Comparison of ENCODE assay signal across 9 cellular contexts in genomic region chr19:57887195-57887941, GRCh38. TPM values are rescaled to one million over a fixed set of nuclear protein-coding genes. Genes with fewer than 3 reads are reported as not detected.
DNase-seq lines count a peak whose midpoint lies in the region; ATAC-seq and TF ChIP-seq lines count a peak whose summit lies in the region.
"Had no signal": no experiment of that assay in that cellular context is flagged by ENCODE, and none has a peak within 500 bp of the region (broad histone marks: within the 10 kb centered on the region; RNA-seq: fewer than 3 reads in every experiment).

No MANE protein-coding gene starts in this region.

- no peaks in the 10 kb centered on the region for H3K27me3 Mint-ChIP-seq in IgD-negative memory B cell
- H3K27me3 Mint-ChIP-seq in mesothelial cell of epicardium (ENCODE audit: low read depth): no peaks in the 10 kb centered on the region

- H3K9me3 ChIP-seq in BLaER1: peaks cover 56% of the 10 kb centered on the region

- H3K4me3 Mint-ChIP-seq in IgD-negative memory B cell: peak overlapping the region; percentile 90 to 95 (median 92)
- peak overlapping the region; percentile 84 for H3K4me3 Mint-ChIP-seq in mesothelial cell of epicardium

- H3K27me3 ChIP-seq in BLaER1: no peaks in the 10 kb centered on the region

- no peak for TF ChIP-seq CTCF in cardiac fibroblast (IDR thresholded peaks at IDR 0.05; ENCODE audit: low read depth, low read length)
- TF ChIP-seq CTCF in mesothelial cell of epicardium (IDR thresholded peaks at IDR 0.05; ENCODE audit: unreplicated experiment): no peak

- H3K36me3 Mint-ChIP-seq in IgD-negative memory B cell (peaks cover 16% of the 10 kb centered on the region), mesothelial cell of epicardium (peaks cover 55% of the 10 kb centered on the region)

- no peak for ATAC-seq in GM21423 (IDR thresholded peaks at IDR 0.05; ENCODE audit: unreplicated experiment)
- ATAC-seq in GM21723 (IDR thresholded peaks at IDR 0.05; ENCODE audit: unreplicated experiment): no peak
- ATAC-seq in GM19467 (IDR thresholded peaks at IDR 0.05; ENCODE audit: unreplicated experiment): no peak

- peaks cover 50% of the 10 kb centered on the region for H3K36me3 ChIP-seq in BLaER1

- peaks cover 4 to 10% (median 8%) of the 10 kb centered on the region in 3 donors for H3K9me3 Mint-ChIP-seq in IgD-negative memory B cell
- peaks cover 24% of the 10 kb centered on the region for H3K9me3 Mint-ChIP-seq in mesothelial cell of epicardium

- H3K4me3 ChIP-seq in BLaER1: peak overlapping the region; percentile 87
- H3K4me3 ChIP-seq in cardiac fibroblast (replicated peaks in 1 of 2; ENCODE audit: low read depth in 2 of 2, low read length in 2 of 2): peak overlapping the region; percentile 91 to 97

- H3K9ac ChIP-seq in BLaER1: peak overlapping the region; percentile 93

- no peak overlapping the region for H3K27ac Mint-ChIP-seq in IgD-negative memory B cell
- peak overlapping the region; percentile 88 for H3K27ac Mint-ChIP-seq in mesothelial cell of epicardium

- H3K27ac ChIP-seq in BLaER1: no peak overlapping the region

- peak overlapping the region; percentile 87 for H3K4me2 ChIP-seq in BLaER1

- peaks cover 13% of the 10 kb centered on the region for H3K4me1 ChIP-seq in BLaER1

- H3K4me1 Mint-ChIP-seq in IgD-negative memory B cell: peaks cover 13 to 27% (median 25%) of the 10 kb centered on the region in 3 donors
- peaks cover 27% of the 10 kb centered on the region for H3K4me1 Mint-ChIP-seq in mesothelial cell of epicardium

- DNase-seq in cardiac fibroblast (ENCODE audit: low read depth in 2 of 2) (peak; percentile 11 to 50), mesothelial cell of epicardium (ENCODE audit: low spot score in 2 of 2, unreplicated experiment in 2 of 2) (no peak)
- DNase-seq in activated CD4-positive, alpha-beta T cell treated with anti-CD3 and anti-CD28 coated beads, Interleukin-2, amount 50 U/mL, for 4 hours: no peak
- DNase-seq: activated CD4-positive, alpha-beta T cell treated with anti-CD3 and anti-CD28 coated beads for 4 hours had no signal

- no peaks in the 10 kb centered on the region for H4K20me1 ChIP-seq in BLaER1

RNA-seq across cellular contexts. Expression of gene ZNF814, which starts 1.5 kb away (rescaled TPM):
- 37.1 TPM for polyA plus RNA-seq in IgD-negative memory B cell
- total RNA-seq in mesothelial cell of epicardium: 53.7 to 60.4 TPM (median 56.2 TPM) in 3 replicates

RNA-seq across cellular contexts. Expression of gene ZNF417, which starts 29.0 kb away (rescaled TPM):
- polyA plus RNA-seq in IgD-negative memory B cell: 4.5 TPM
- total RNA-seq in mesothelial cell of epicardium: 25.1 to 26.8 TPM (median 25.9 TPM) in 3 replicates

RNA-seq across cellular contexts. Expression of gene ZNF587, which starts 37.7 kb away (rescaled TPM):
- 10.5 TPM for polyA plus RNA-seq in IgD-negative memory B cell
- 72.9 to 77.4 TPM (median 75.9 TPM) in 3 replicates for total RNA-seq in mesothelial cell of epicardium

RNA-seq across cellular contexts. Expression of gene ZNF418, which starts 47.8 kb away (rescaled TPM):
- polyA plus RNA-seq in IgD-negative memory B cell: 6.0 TPM
- total RNA-seq in mesothelial cell of epicardium: 19.5 to 24.5 TPM (median 21.0 TPM) in 3 replicates

RNA-seq across cellular contexts. Expression of gene ZNF587B, which starts 57.3 kb away (rescaled TPM):
- 3.2 TPM for polyA plus RNA-seq in IgD-negative memory B cell
- 28.2 to 32.0 TPM (median 29.8 TPM) in 3 replicates for total RNA-seq in mesothelial cell of epicardium

Comparison
In these comparisons a context has a peak if more than half of its experiments do, and no peak if none do; other contexts are left out.
1. DNase-seq: peak in cardiac fibroblast (2 of 2); none in mesothelial cell of epicardium (0 of 2) and activated CD4-positive, alpha-beta T cell treated with anti-CD3 and anti-CD28 coated beads, Interleukin-2, amount 50 U/mL, for 4 hours (0 of 2).